In genomic region chrX:124349054-124349453, GRCh38 we compare ENCODE assay signal across 20 cellular contexts. TPM values are rescaled to one million over a fixed set of nuclear protein-coding genes. Genes with fewer than 3 reads are reported as not detected.
A peak's percentile ranks its signal among the peaks of the same experiment; 100 is the strongest.
DNase-seq lines count a peak whose midpoint lies in the region; ATAC-seq and TF ChIP-seq lines count a peak whose summit lies in the region.
"Had no signal": no experiment of that assay in that cellular context is flagged by ENCODE, and none has a peak within 500 bp of the region (broad histone marks: within the 10 kb centered on the region; RNA-seq: fewer than 3 reads in every experiment).

No MANE protein-coding gene starts in this region.

- no peaks in the 10 kb centered on the region for H3K27me3 ChIP-seq in Loucy (ENCODE audit: insufficient read depth, low read length, poor library complexity, severe bottlenecking)
- H3K27me3 ChIP-seq in naive thymus-derived CD4-positive, alpha-beta T cell (ENCODE audit: control insufficient read depth in 2 of 2, insufficient read depth in 2 of 2, low read length in 2 of 2), result no peaks in the 10 kb centered on the region
- H3K27me3 ChIP-seq: ascending aorta, gastroesophageal sphincter, spleen had no signal

- CTCF ChIA-PET in activated CD4-positive, alpha-beta T cell treated with anti-CD3 and anti-CD28 coated beads for 36 hours (lab: Charles Lee), result no interaction called here
- CTCF ChIA-PET in naive thymus-derived CD4-positive, alpha-beta T cell (lab: Charles Lee), result interaction anchor here (0.6 to 0.8 kb wide), 2 partner anchors 144 to 175 kb away, joined by 3 read pairs; no protein-coding TSS in a partner anchor

- peaks cover 35% of the 10 kb centered on the region for H3K4me1 Mint-ChIP-seq in activated CD4-positive, alpha-beta T cell treated with anti-CD3 and anti-CD28 coated beads for 36 hours
- H3K4me1 Mint-ChIP-seq in activated T-helper 2 cell treated with anti-CD3 and anti-CD28 coated beads, Interferon-gamma antibody, Interleukin-2, Interleukin-4, amounts not matched to agents 10 μg/mL and 5 μg/mL and 100 μg/mL, durations not matched to agents 14 hours and 24 hours and 36 hours (ENCODE audit: low read depth), result peaks cover 36% of the 10 kb centered on the region
- H3K4me1 Mint-ChIP-seq in naive thymus-derived CD4-positive, alpha-beta T cell, result peaks cover 13 to 45% (median 41%) of the 10 kb centered on the region in 7 donors

- POLR2A ChIA-PET in activated CD4-positive, alpha-beta T cell treated with anti-CD3 and anti-CD28 coated beads for 36 hours (lab: Charles Lee), result interaction anchor here (1.0 kb wide), 2 partner anchors 9 to 46 kb away, joined by 3 to 7 read pairs; no protein-coding TSS in a partner anchor
- POLR2A ChIA-PET in naive thymus-derived CD4-positive, alpha-beta T cell (lab: Charles Lee), result no interaction called here

- H3K4me3 ChIP-seq in Loucy (ENCODE audit: low read length, poor library complexity, severe bottlenecking), result peak overlapping the region; percentile 90
- peak overlapping the region; percentile 62 for H3K4me3 ChIP-seq in naive thymus-derived CD4-positive, alpha-beta T cell (ENCODE audit: low read length)
- H3K4me3 ChIP-seq: ascending aorta, gastroesophageal sphincter had no signal

- no peak for TF ChIP-seq CTCF in Loucy (conservative IDR thresholded peaks at IDR 0.05; ENCODE audit: low read length)

- H4K20me1 ChIP-seq in Loucy (ENCODE audit: insufficient read depth, low read length, poor library complexity, severe bottlenecking), result peaks cover 4% of the 10 kb centered on the region

- peak; percentile 28 for ATAC-seq in activated CD4-positive, alpha-beta T cell treated with anti-CD3 and anti-CD28 coated beads for 36 hours
- ATAC-seq in naive thymus-derived CD4-positive, alpha-beta T cell, result no peak
- ATAC-seq: gastroesophageal sphincter had no signal

- H3K36me3 Mint-ChIP-seq in activated CD4-positive, alpha-beta T cell treated with anti-CD3 and anti-CD28 coated beads for 36 hours (ENCODE audit: low read depth), result peaks cover 3% of the 10 kb centered on the region
- peaks cover 29% of the 10 kb centered on the region for H3K36me3 Mint-ChIP-seq in activated T-helper 2 cell treated with anti-CD3 and anti-CD28 coated beads, Interferon-gamma antibody, Interleukin-2, Interleukin-4, amounts not matched to agents 10 μg/mL and 5 μg/mL and 100 μg/mL, durations not matched to agents 14 hours and 24 hours and 36 hours (ENCODE audit: low read depth)
- peaks cover 0 to 9% (median 3%) of the 10 kb centered on the region in 5 donors for H3K36me3 Mint-ChIP-seq in naive thymus-derived CD4-positive, alpha-beta T cell

- peak overlapping the region; percentile 88 for H3K4me3 Mint-ChIP-seq in activated CD4-positive, alpha-beta T cell treated with anti-CD3 and anti-CD28 coated beads for 36 hours
- peak overlapping the region; percentile 94 for H3K4me3 Mint-ChIP-seq in activated T-helper 2 cell treated with anti-CD3 and anti-CD28 coated beads, Interferon-gamma antibody, Interleukin-2, Interleukin-4, amounts not matched to agents 10 μg/mL and 5 μg/mL and 100 μg/mL, durations not matched to agents 14 hours and 24 hours and 36 hours (ENCODE audit: low read depth)
- H3K4me3 Mint-ChIP-seq in naive thymus-derived CD4-positive, alpha-beta T cell, result peak overlapping the region; percentile 79 to 99 (median 96)

- no peaks in the 10 kb centered on the region; the same call in 1 of the 2 replicates for H3F3A ChIP-seq in Loucy (ENCODE audit: low read depth)

- peak overlapping the region; percentile 78 for H3K4me2 ChIP-seq in Loucy (ENCODE audit: low read depth, low read length, poor library complexity, severe bottlenecking)

- no peaks in the 10 kb centered on the region for H3K9me3 ChIP-seq in Loucy (ENCODE audit: insufficient read depth, low read depth, low read length)
- no peaks in the 10 kb centered on the region for H3K9me3 ChIP-seq in naive thymus-derived CD4-positive, alpha-beta T cell (ENCODE audit: control insufficient read depth in 2 of 3, low read length in 3 of 3)
- H3K9me3 ChIP-seq: ascending aorta, gastroesophageal sphincter, spleen had no signal

- no peaks in the 10 kb centered on the region for H3K9me3 Mint-ChIP-seq in activated CD4-positive, alpha-beta T cell treated with anti-CD3 and anti-CD28 coated beads for 36 hours (ENCODE audit: low read depth)
- no peaks in the 10 kb centered on the region for H3K9me3 Mint-ChIP-seq in activated T-helper 2 cell treated with anti-CD3 and anti-CD28 coated beads, Interferon-gamma antibody, Interleukin-2, Interleukin-4, amounts not matched to agents 10 μg/mL and 5 μg/mL and 100 μg/mL, durations not matched to agents 14 hours and 24 hours and 36 hours
- no peaks in the 10 kb centered on the region for H3K9me3 Mint-ChIP-seq in naive thymus-derived CD4-positive, alpha-beta T cell

- peak overlapping the region; percentile 72 for H3K27ac ChIP-seq in naive thymus-derived CD4-positive, alpha-beta T cell (ENCODE audit: low read depth, low read length)
- H3K27ac ChIP-seq: ascending aorta, gastroesophageal sphincter had no signal

- DNase-seq in activated CD4-positive, alpha-beta T cell treated with anti-CD3 and anti-CD28 coated beads for 36 hours, result no peak
- no peak for DNase-seq in activated CD4-positive, alpha-beta T cell treated with anti-CD3 and anti-CD28 coated beads, Interleukin-2, amount 50 U/mL, for 4 hours
- no peak for DNase-seq in activated T-helper 2 cell treated with anti-CD3 and anti-CD28 coated beads, Interferon-gamma antibody, Interleukin-2, Interleukin-4, amounts not matched to agents 10 μg/mL and 5 μg/mL and 100 μg/mL, durations not matched to agents 14 hours and 24 hours and 36 hours (ENCODE audit: low spot score)
- DNase-seq in naive thymus-derived CD4-positive, alpha-beta T cell, result no peak
- DNase-seq in GF-D8 (lab: John Stamatoyannopoulos, UW), result no peak
- DNase-seq in KBM-7, result no peak
- no peak for DNase-seq in NCI-H1417 treated with DMSO at 0.1 percent for 48 hours (lab: John Stamatoyannopoulos, UW)
- DNase-seq: 8988T; activated effector memory CD4-positive, alpha-beta T cell treated with Interleukin-2 at 50 U/mL for 16 hours; AML-193; NCI-H1417; NCI-H526; spleen; stimulated activated CD4-positive, alpha-beta T cell treated with anti-CD3 and anti-CD28 coated beads, Interleukin-4, amount 100 ng/mL, for 24 hours; substantia nigra had no signal

- peaks cover 87% of the 10 kb centered on the region for H3K79me2 ChIP-seq in Loucy (ENCODE audit: insufficient read depth, low read length)

- H3K36me3 ChIP-seq in Loucy (ENCODE audit: insufficient read depth, low read length), result no peaks in the 10 kb centered on the region
- H3K36me3 ChIP-seq in naive thymus-derived CD4-positive, alpha-beta T cell (ENCODE audit: control insufficient read depth in 2 of 3, insufficient read depth in 3 of 3, low read length in 3 of 3), result no peaks in the 10 kb centered on the region
- H3K36me3 ChIP-seq: ascending aorta, gastroesophageal sphincter, spleen had no signal

- peak overlapping the region; percentile 95 for H3K27ac Mint-ChIP-seq in activated CD4-positive, alpha-beta T cell treated with anti-CD3 and anti-CD28 coated beads for 36 hours
- peak overlapping the region; percentile 99 for H3K27ac Mint-ChIP-seq in activated T-helper 2 cell treated with anti-CD3 and anti-CD28 coated beads, Interferon-gamma antibody, Interleukin-2, Interleukin-4, amounts not matched to agents 10 μg/mL and 5 μg/mL and 100 μg/mL, durations not matched to agents 14 hours and 24 hours and 36 hours
- H3K27ac Mint-ChIP-seq in naive thymus-derived CD4-positive, alpha-beta T cell, result peak overlapping the region; percentile 85 to 96 (median 91)

- H3K9me2 ChIP-seq in Loucy (replicated peaks; ENCODE audit: low read depth, low read length), result no peaks in the 10 kb centered on the region

- peak overlapping the region; percentile 99 for H3K9ac ChIP-seq in Loucy (ENCODE audit: low read depth, low read length, poor library complexity, severe bottlenecking)

- H3K4me1 ChIP-seq in Loucy (ENCODE audit: insufficient read depth, low read length, poor library complexity, severe bottlenecking), result peaks cover 19% of the 10 kb centered on the region
- peaks cover 10 to 26% of the 10 kb centered on the region in 2 donors for H3K4me1 ChIP-seq in naive thymus-derived CD4-positive, alpha-beta T cell (ENCODE audit: control insufficient read depth in 2 of 2, insufficient read depth in 2 of 2, low read length in 2 of 2)
- H3K4me1 ChIP-seq: ascending aorta, gastroesophageal sphincter, spleen had no signal

- no peaks in the 10 kb centered on the region for H3K27me3 Mint-ChIP-seq in activated CD4-positive, alpha-beta T cell treated with anti-CD3 and anti-CD28 coated beads for 36 hours
- H3K27me3 Mint-ChIP-seq in activated T-helper 2 cell treated with anti-CD3 and anti-CD28 coated beads, Interferon-gamma antibody, Interleukin-2, Interleukin-4, amounts not matched to agents 10 μg/mL and 5 μg/mL and 100 μg/mL, durations not matched to agents 14 hours and 24 hours and 36 hours (ENCODE audit: low read depth), result no peaks in the 10 kb centered on the region
- H3K27me3 Mint-ChIP-seq in naive thymus-derived CD4-positive, alpha-beta T cell, result no peaks in the 10 kb centered on the region

- no peak overlapping the region for H2AFZ ChIP-seq in Loucy (ENCODE audit: low read length)

- in situ Hi-C loops in KBM-7 (cut with MboI; ENCODE audit: low pct_unique_long_range_greater_than_20kb, low sequenced_read_pairs), result no loop called here

- intact Hi-C loops in activated CD4-positive, alpha-beta T cell treated with anti-CD3 and anti-CD28 coated beads for 36 hours (cut with DNase I, micrococcal nuclease), result loop anchor here (1.0 to 10.0 kb wide), 5 partner anchors 9 to 946 kb away; partner anchors contain the start of gene STAG2 (in 1 of the 2)
- intact Hi-C loops in activated T-helper 2 cell treated with anti-CD3 and anti-CD28 coated beads, Interferon-gamma antibody, Interleukin-2, Interleukin-4, amounts not matched to agents 10 μg/mL and 5 μg/mL and 100 μg/mL, durations not matched to agents 14 hours and 24 hours and 36 hours (cut with micrococcal nuclease), result loop anchor here (5.0 to 10.0 kb wide), 3 partner anchors 67 to 946 kb away; no protein-coding TSS in a partner anchor
- intact Hi-C loops in naive thymus-derived CD4-positive, alpha-beta T cell (cut with micrococcal nuclease), result loop anchor here (1.0 to 10.0 kb wide), 10 partner anchors 10 to 614 kb away; partner anchors contain the start of genes STAG2 (in 2 of the 2) and THOC2 (in 1 of the 2)

RNA-seq across cellular contexts. Expression of gene SH2D1A, which starts 2.7 kb away (rescaled TPM):
- 10 to 100 TPM; 26.8 to 32.5 TPM for total RNA-seq in activated CD4-positive, alpha-beta T cell treated with anti-CD3 and anti-CD28 coated beads for 36 hours
- 54.9 and 57.7 TPM in 2 replicates for total RNA-seq in activated T-helper 2 cell treated with anti-CD3 and anti-CD28 coated beads, Interferon-gamma antibody, Interleukin-2, Interleukin-4, amounts not matched to agents 10 μg/mL and 5 μg/mL and 100 μg/mL, durations not matched to agents 14 hours and 24 hours and 36 hours
- total RNA-seq in naive thymus-derived CD4-positive, alpha-beta T cell, result 10 to 100 TPM; 23.8 to 48.2 (median 37.9) TPM
- 10 to 100 TPM; 43.8 to 57.6 TPM for polyA plus RNA-seq in naive thymus-derived CD4-positive, alpha-beta T cell
- total RNA-seq: ascending aorta, Daoy had no signal

RNA-seq across cellular contexts. Expression of gene TEX13D, which starts 16.6 kb away (rescaled TPM):
- not detected for total RNA-seq in activated CD4-positive, alpha-beta T cell treated with anti-CD3 and anti-CD28 coated beads for 36 hours
- total RNA-seq in activated T-helper 2 cell treated with anti-CD3 and anti-CD28 coated beads, Interferon-gamma antibody, Interleukin-2, Interleukin-4, amounts not matched to agents 10 μg/mL and 5 μg/mL and 100 μg/mL, durations not matched to agents 14 hours and 24 hours and 36 hours, result 0.05 and 0.11 TPM in 2 replicates
- not detected for total RNA-seq in naive thymus-derived CD4-positive, alpha-beta T cell
- not detected for polyA plus RNA-seq in naive thymus-derived CD4-positive, alpha-beta T cell
- total RNA-seq: ascending aorta, Daoy, osteocyte, spleen had no signal
